Comparison of ENCODE assay signal across 1 cellular context in the genomic region with DNA sequence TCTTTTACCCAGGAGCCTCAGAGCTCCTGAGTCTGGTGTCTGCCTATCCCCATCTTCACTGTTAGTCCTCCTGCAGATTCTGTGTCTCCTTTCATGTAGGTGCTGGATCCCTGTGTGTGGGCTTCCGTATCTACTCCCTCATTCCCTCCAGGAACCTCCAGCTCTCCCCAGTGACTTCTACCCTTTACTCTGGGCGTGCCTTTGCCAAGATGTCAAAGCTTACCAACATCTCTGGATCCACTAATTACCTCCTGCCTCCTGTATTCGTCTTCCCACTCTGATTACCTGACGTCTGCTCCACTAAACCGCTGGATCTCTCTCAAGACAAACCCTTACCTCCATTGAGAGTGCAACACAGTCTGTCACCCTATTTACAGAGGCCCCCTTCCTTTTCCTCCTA.
TF ChIP-seq lines count a peak whose summit lies in the region.

No MANE protein-coding gene starts in this region.

TF ChIP-seq in WTC11, 78 proteins besides CTCF, POLR2A, EP300 and RAD21:
- no peak for TF ChIP-seq IRF2 (CRISPR knock-in tag; IDR thresholded peaks at IDR 0.05; ENCODE audit: borderline replicate concordance, low read depth)
- no peak for TF ChIP-seq NFE2L1 (CRISPR knock-in tag; IDR thresholded peaks at IDR 0.05)
- TF ChIP-seq TP53 (CRISPR knock-in tag; IDR thresholded peaks at IDR 0.05), result no peak
- TF ChIP-seq RELA (CRISPR knock-in tag; IDR thresholded peaks at IDR 0.05; ENCODE audit: borderline replicate concordance), result no peak
- TF ChIP-seq, protein P1, sequence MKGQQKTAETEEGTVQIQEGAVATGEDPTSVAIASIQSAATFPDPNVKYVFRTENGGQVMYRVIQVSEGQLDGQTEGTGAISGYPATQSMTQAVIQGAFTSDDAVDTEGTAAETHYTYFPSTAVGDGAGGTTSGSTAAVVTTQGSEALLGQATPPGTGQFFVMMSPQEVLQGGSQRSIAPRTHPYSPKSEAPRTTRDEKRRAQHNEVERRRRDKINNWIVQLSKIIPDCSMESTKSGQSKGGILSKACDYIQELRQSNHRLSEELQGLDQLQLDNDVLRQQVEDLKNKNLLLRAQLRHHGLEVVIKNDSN (CRISPR knock-in tag; IDR thresholded peaks at IDR 0.05), result no peak
- TF ChIP-seq MYBL2 (CRISPR knock-in tag; IDR thresholded peaks at IDR 0.05), result no peak
- no peak for TF ChIP-seq KAT7 (CRISPR knock-in tag; IDR thresholded peaks at IDR 0.05; ENCODE audit: borderline replicate concordance)
- TF ChIP-seq, protein P2, sequence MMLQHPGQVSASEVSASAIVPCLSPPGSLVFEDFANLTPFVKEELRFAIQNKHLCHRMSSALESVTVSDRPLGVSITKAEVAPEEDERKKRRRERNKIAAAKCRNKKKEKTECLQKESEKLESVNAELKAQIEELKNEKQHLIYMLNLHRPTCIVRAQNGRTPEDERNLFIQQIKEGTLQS (CRISPR knock-in tag; conservative IDR thresholded peaks at IDR 0.05), result no peak
- TF ChIP-seq TEAD4 (CRISPR knock-in tag; IDR thresholded peaks at IDR 0.05), result no peak
- TF ChIP-seq, protein P3, sequence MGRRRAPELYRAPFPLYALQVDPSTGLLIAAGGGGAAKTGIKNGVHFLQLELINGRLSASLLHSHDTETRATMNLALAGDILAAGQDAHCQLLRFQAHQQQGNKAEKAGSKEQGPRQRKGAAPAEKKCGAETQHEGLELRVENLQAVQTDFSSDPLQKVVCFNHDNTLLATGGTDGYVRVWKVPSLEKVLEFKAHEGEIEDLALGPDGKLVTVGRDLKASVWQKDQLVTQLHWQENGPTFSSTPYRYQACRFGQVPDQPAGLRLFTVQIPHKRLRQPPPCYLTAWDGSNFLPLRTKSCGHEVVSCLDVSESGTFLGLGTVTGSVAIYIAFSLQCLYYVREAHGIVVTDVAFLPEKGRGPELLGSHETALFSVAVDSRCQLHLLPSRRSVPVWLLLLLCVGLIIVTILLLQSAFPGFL (CRISPR knock-in tag; IDR thresholded peaks at IDR 0.05; ENCODE audit: borderline replicate concordance), result no peak
- TF ChIP-seq TEAD1 (CRISPR knock-in tag; IDR thresholded peaks at IDR 0.05), result no peak
- TF ChIP-seq, protein P4, sequence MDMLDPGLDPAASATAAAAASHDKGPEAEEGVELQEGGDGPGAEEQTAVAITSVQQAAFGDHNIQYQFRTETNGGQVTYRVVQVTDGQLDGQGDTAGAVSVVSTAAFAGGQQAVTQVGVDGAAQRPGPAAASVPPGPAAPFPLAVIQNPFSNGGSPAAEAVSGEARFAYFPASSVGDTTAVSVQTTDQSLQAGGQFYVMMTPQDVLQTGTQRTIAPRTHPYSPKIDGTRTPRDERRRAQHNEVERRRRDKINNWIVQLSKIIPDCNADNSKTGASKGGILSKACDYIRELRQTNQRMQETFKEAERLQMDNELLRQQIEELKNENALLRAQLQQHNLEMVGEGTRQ (CRISPR knock-in tag; IDR thresholded peaks at IDR 0.05), result no peak
- TF ChIP-seq, protein P5, sequence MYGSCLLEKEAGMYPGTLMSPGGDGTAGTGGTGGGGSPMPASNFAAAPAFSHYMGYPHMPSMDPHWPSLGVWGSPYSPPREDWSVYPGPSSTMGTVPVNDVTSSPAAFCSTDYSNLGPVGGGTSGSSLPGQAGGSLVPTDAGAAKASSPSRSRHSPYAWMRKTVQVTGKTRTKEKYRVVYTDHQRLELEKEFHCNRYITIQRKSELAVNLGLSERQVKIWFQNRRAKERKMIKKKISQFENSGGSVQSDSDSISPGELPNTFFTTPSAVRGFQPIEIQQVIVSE (CRISPR knock-in tag; IDR thresholded peaks at IDR 0.05; ENCODE audit: borderline replicate concordance), result no peak
- no peak for TF ChIP-seq ZBTB21 (CRISPR knock-in tag; IDR thresholded peaks at IDR 0.05; ENCODE audit: borderline replicate concordance)
